In genomic region chr10:52322941-52323340, GRCh38 we compare ENCODE assay signal across 29 cellular contexts. TPM values are rescaled to one million over a fixed set of nuclear protein-coding genes. Genes with fewer than 3 reads are reported as not detected.
"Had no signal": no experiment of that assay in that cellular context is flagged by ENCODE, and none has a peak within 500 bp of the region (broad histone marks: within the 10 kb centered on the region; RNA-seq: fewer than 3 reads in every experiment).

No MANE protein-coding gene starts in this region.

- DNase-seq: activated CD4-positive, alpha-beta T cell treated with anti-CD3 and anti-CD28 coated beads for 4 hours; activated CD4-positive, alpha-beta T cell treated with anti-CD3 and anti-CD28 coated beads, Interleukin-2, amount 50 U/mL, for 4 hours; activated naive CD4-positive, alpha-beta T cell treated with Interleukin-2 at 50 U/mL for 16 hours; activated T-cell treated with anti-CD3 and anti-CD28 coated beads for 4 hours; activated T-cell treated with anti-CD3 and anti-CD28 coated beads, Interleukin-2, amount 50 U/mL, for 72 hours; anterior cingulate cortex; body of pancreas; cortex of kidney; effector memory CD8-positive, alpha-beta T cell; erythroblast; foreskin keratinocyte; heart left ventricle; hypothalamus; immature natural killer cell; kidney; left colon; mammary epithelial cell; naive B cell; psoas muscle; stimulated activated CD4-positive, alpha-beta T cell treated with anti-CD3 and anti-CD28 coated beads, Interleukin-15, amount 100 ng/mL, for 24 hours; stimulated activated CD4-positive, alpha-beta T cell treated with anti-CD3 and anti-CD28 coated beads, Interleukin-2, amount 100 ng/mL, for 24 hours; stimulated activated naive B cell treated with anti-CD40 and anti-IgM and Interleukin-4, amounts not matched to agents 10 μg/mL and 1 μg/mL and 100 μg/mL, for 72 hours; stomach; tibial artery; upper lobe of right lung had no signal

- H3K36me3 ChIP-seq: cardiac muscle cell, heart left ventricle, stomach, tibial artery, upper lobe of right lung had no signal

- H3K27me3 ChIP-seq: body of pancreas, cardiac muscle cell, foreskin keratinocyte, stomach, tibial artery had no signal

- H3K36me3 Mint-ChIP-seq: activated naive CD8-positive, alpha-beta T cell; immature natural killer cell; naive B cell; stimulated activated naive B cell treated with anti-CD40 and anti-IgM and Interleukin-4, amounts not matched to agents 10 μg/mL and 1 μg/mL and 100 μg/mL, for 72 hours had no signal

- ATAC-seq: activated T-cell treated with anti-CD3 and anti-CD28 coated beads, Interleukin-2, amount 50 U/mL, for 72 hours; body of pancreas; effector memory CD8-positive, alpha-beta T cell; foreskin keratinocyte; heart left ventricle; left colon; psoas muscle; stimulated activated naive B cell treated with anti-CD40 and anti-IgM and Interleukin-4, amounts not matched to agents 10 μg/mL and 1 μg/mL and 100 μg/mL, for 72 hours had no signal

- H3K4me1 ChIP-seq: body of pancreas, heart left ventricle, parathyroid adenoma, psoas muscle, stomach, tibial artery, upper lobe of right lung had no signal

- H3K27ac ChIP-seq: body of pancreas, cardiac muscle cell, foreskin keratinocyte, heart left ventricle, parathyroid adenoma, psoas muscle, stomach, tibial artery, upper lobe of right lung, VCaP had no signal

- H3K9ac ChIP-seq: parathyroid adenoma had no signal

- H3K4me3 Mint-ChIP-seq: activated naive CD8-positive, alpha-beta T cell; activated T-cell treated with anti-CD3 and anti-CD28 coated beads, Interleukin-2, amount 50 U/mL, for 72 hours; effector memory CD8-positive, alpha-beta T cell; immature natural killer cell; naive B cell; stimulated activated naive B cell treated with anti-CD40 and anti-IgM and Interleukin-4, amounts not matched to agents 10 μg/mL and 1 μg/mL and 100 μg/mL, for 72 hours had no signal

- H3K4me3 ChIP-seq: body of pancreas, cardiac muscle cell, heart left ventricle, psoas muscle, stomach, tibial artery, upper lobe of right lung had no signal

- H3K27ac Mint-ChIP-seq: activated naive CD8-positive, alpha-beta T cell; activated T-cell treated with anti-CD3 and anti-CD28 coated beads, Interleukin-2, amount 50 U/mL, for 72 hours; effector memory CD8-positive, alpha-beta T cell; immature natural killer cell; naive B cell; stimulated activated naive B cell treated with anti-CD40 and anti-IgM and Interleukin-4, amounts not matched to agents 10 μg/mL and 1 μg/mL and 100 μg/mL, for 72 hours had no signal

- H3K9me3 ChIP-seq: body of pancreas, heart left ventricle, psoas muscle, stomach, tibial artery, upper lobe of right lung had no signal

- H3K27me3 Mint-ChIP-seq: activated naive CD8-positive, alpha-beta T cell; effector memory CD8-positive, alpha-beta T cell had no signal

- H2AFZ ChIP-seq: parathyroid adenoma had no signal

- H3K79me2 ChIP-seq: parathyroid adenoma had no signal

- H3K4me1 Mint-ChIP-seq: immature natural killer cell; naive B cell; stimulated activated naive B cell treated with anti-CD40 and anti-IgM and Interleukin-4, amounts not matched to agents 10 μg/mL and 1 μg/mL and 100 μg/mL, for 72 hours had no signal

RNA-seq across cellular contexts. Expression of gene DKK1, which starts 8.9 kb away (rescaled TPM):
- total RNA-seq: activated T-cell treated with anti-CD3 and anti-CD28 coated beads, Interleukin-2, amount 50 U/mL, for 72 hours; body of pancreas had no signal
- polyA plus RNA-seq: immature natural killer cell had no signal
